8 cellular contexts compared by ENCODE assay signal in the genomic region with DNA sequence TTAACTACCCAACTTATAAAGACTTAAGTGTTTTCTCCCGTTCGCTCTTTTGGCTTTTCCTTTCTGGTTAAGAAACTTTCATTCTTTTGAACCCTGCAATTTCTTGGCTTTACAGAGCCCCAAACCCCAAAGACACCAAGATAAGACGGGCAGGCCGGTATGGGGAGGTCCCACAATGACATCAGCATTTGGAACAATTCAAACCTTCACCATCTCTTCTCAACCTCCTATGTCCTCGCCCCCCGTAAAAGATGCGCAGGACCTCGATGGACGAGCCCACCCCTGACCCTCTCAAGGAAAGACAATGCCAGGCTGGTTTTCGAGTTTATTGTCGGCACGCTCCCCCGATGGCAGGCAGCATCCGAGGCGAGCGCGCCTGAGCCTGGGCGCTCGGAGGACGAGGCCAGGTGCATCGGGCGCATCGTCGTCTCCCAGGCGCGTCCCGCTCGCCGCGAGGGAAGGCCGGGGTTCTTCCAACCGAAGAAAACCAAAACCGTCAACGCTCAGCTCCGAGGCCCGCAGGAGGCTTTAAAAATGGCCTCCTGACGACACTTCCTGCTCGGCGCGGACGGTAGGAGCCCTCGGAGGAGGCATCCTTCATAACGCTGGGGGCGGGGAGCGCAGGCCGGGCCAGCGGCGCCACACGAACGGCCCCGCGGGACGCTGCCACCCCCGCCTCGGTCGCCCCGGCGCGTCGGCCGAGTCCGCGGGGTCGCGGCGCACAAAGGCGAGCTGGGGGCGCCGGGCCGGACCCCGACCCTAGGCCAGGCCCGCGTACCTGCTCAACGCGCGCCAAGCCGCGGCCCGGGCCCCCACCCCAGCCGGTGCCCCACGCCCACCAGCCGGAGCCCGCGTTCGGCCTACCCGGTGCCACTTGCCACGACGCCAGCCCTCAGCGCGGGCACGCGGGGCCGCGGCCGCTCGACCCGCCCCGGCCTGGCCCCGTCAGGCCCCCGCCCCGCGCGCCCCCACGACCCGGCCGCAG. TPM values are rescaled to one million over a fixed set of nuclear protein-coding genes. Genes with fewer than 3 reads are reported as not detected.
DNase-seq lines count a peak whose midpoint lies in the region; ATAC-seq and TF ChIP-seq lines count a peak whose summit lies in the region.

No MANE protein-coding gene starts in this region.

- peak overlapping the region; percentile 82 to 94 (median 90) for H3K4me3 Mint-ChIP-seq in naive thymus-derived CD8-positive, alpha-beta T cell

- H3K27ac Mint-ChIP-seq in naive thymus-derived CD8-positive, alpha-beta T cell = peak overlapping the region; percentile 88 to 96 (median 94)

- H3K27ac ChIP-seq in HEK293 (ENCODE audit: extremely low read depth, low read depth, low read length) (peak overlapping the region; percentile 16; the same call in 1 of the 2 replicates), testis (peak overlapping the region; percentile 83 to 87)

- peaks cover 15 to 49% (median 43%) of the 10 kb centered on the region in 4 donors for H3K4me1 Mint-ChIP-seq in naive thymus-derived CD8-positive, alpha-beta T cell

- no peaks in the 10 kb centered on the region for H3K9me3 ChIP-seq in HEK293 (ENCODE audit: control insufficient read depth, insufficient read depth, low read depth, low read length)
- no peaks in the 10 kb centered on the region for H3K9me3 ChIP-seq in testis

- POLR2A ChIA-PET in HEK293 (lab: Yijun Ruan, JAX) = no interaction called here
- POLR2A ChIA-PET in naive thymus-derived CD8-positive, alpha-beta T cell (lab: Charles Lee) = interaction anchor here (0.8 to 2.7 kb wide), 11 partner anchors 28 to 361 kb away, joined by 3 to 30 read pairs (median 5); partner anchors contain the start of gene WDR1

- DNase-seq in NCI-H146 (lab: John Stamatoyannopoulos, UW) (peak; percentile 72), activated T-cell treated with anti-CD3 and anti-CD28 coated beads for 1 hour (ENCODE audit: low read depth) (peak; percentile 42), epithelial cell of proximal tubule (ENCODE audit: low read depth) (no peak), testis (peak; percentile 66), NCI-H446 (lab: John Stamatoyannopoulos, UW) (no peak)
- DNase-seq in naive thymus-derived CD8-positive, alpha-beta T cell = peak; percentile 29 to 79 (median 58)

- CTCF ChIA-PET in HEK293 (lab: Yijun Ruan, JAX) = no interaction called here

- H3K36me3 Mint-ChIP-seq in naive thymus-derived CD8-positive, alpha-beta T cell = peaks cover 16 to 36% (median 32%) of the 10 kb centered on the region in 3 donors

- no peak for TF ChIP-seq POLR2A in testis (IDR thresholded peaks at IDR 0.05)

- peak; percentile 67 for ATAC-seq in GM18498 (IDR thresholded peaks at IDR 0.05; ENCODE audit: unreplicated experiment)
- ATAC-seq in naive thymus-derived CD8-positive, alpha-beta T cell = peak; percentile 53 to 58

- H3K36me3 ChIP-seq in HEK293 (ENCODE audit: control insufficient read depth in 2 of 2, insufficient read depth in 1 of 2, low read length in 2 of 2) (peaks cover 0 to 40% of the 10 kb centered on the region in 2 experiments; a peak in 1 of 3 replicates), testis (ENCODE audit: low read depth, missing control alignments) (no peaks in the 10 kb centered on the region)

- no peak for TF ChIP-seq CTCF in HEK293 (tag by site-specific recombination; IDR thresholded peaks at IDR 0.05)
- no peak for TF ChIP-seq CTCF in epithelial cell of proximal tubule (conservative IDR thresholded peaks at IDR 0.05; ENCODE audit: low read depth, low read length)
- no peak for TF ChIP-seq CTCF in testis (IDR thresholded peaks at IDR 0.05)

- intact Hi-C loops in testis (cut with DNase I; ENCODE audit: low total_unique reads) = no loop called here

- WGBS in testis, 2 donors = 8 to 31% methylated on average over 12 to 80 of the region's 106 CpGs

- H3K4me1 ChIP-seq in HEK293 (ENCODE audit: control insufficient read depth, insufficient read depth, low read length) (no peaks in the 10 kb centered on the region), testis (peaks cover 6% of the 10 kb centered on the region)

- peak overlapping the region; percentile 54 for H3K4me3 ChIP-seq in HEK293 (ENCODE audit: low read depth, low read length)
- H3K4me3 ChIP-seq in epithelial cell of proximal tubule (ENCODE audit: low read depth, low read length) = peak overlapping the region; percentile 57
- peak overlapping the region; percentile 69 to 77 for H3K4me3 ChIP-seq in testis

- H3K9me3 Mint-ChIP-seq in naive thymus-derived CD8-positive, alpha-beta T cell = peaks cover 0 to 15% (median 7%) of the 10 kb centered on the region in 9 donors

- no peaks in the 10 kb centered on the region for H3K27me3 ChIP-seq in testis

- H3K27me3 Mint-ChIP-seq in naive thymus-derived CD8-positive, alpha-beta T cell = peaks cover 0 to 8% (median 0%) of the 10 kb centered on the region in 5 donors

TF ChIP-seq in HEK293, 187 proteins besides CTCF, POLR2A, EP300 and RAD21:
- 0 out of 2 replicates have a peak, but pooled peaks have one; percentile 50 for TF ChIP-seq YY1 (tag by site-specific recombination; IDR thresholded peaks at IDR 0.05)
- TF ChIP-seq, protein P1, sequence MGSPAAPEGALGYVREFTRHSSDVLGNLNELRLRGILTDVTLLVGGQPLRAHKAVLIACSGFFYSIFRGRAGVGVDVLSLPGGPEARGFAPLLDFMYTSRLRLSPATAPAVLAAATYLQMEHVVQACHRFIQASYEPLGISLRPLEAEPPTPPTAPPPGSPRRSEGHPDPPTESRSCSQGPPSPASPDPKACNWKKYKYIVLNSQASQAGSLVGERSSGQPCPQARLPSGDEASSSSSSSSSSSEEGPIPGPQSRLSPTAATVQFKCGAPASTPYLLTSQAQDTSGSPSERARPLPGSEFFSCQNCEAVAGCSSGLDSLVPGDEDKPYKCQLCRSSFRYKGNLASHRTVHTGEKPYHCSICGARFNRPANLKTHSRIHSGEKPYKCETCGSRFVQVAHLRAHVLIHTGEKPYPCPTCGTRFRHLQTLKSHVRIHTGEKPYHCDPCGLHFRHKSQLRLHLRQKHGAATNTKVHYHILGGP (tag by site-specific recombination; IDR thresholded peaks at IDR 0.05) = no peak
- TF ChIP-seq ZNF544 (tag by site-specific recombination; IDR thresholded peaks at IDR 0.05) = no peak
- TF ChIP-seq SP2 (tag by site-specific recombination; IDR thresholded peaks at IDR 0.05) = 0 out of 2 replicates have a peak, but pooled peaks have one; percentile 6
- TF ChIP-seq OVOL3 (tag by site-specific recombination; IDR thresholded peaks at IDR 0.05) = no peak
- TF ChIP-seq ZNF202 (tag by site-specific recombination; IDR thresholded peaks at IDR 0.05; ENCODE audit: borderline replicate concordance) = peak; percentile 54; the same call in 1 of the 2 replicates

RNA-seq across cellular contexts. Expression of gene ZNF518B, which starts 0.7 kb away (rescaled TPM):
- 12.7 and 18.6 TPM in 2 replicates for total RNA-seq in epithelial cell of proximal tubule
- 10 to 100 TPM; 59.0 to 62.5 TPM for total RNA-seq in naive thymus-derived CD8-positive, alpha-beta T cell
- polyA plus RNA-seq in naive thymus-derived CD8-positive, alpha-beta T cell = 10 to 100 TPM; 12.0 to 19.7 (median 17.9) TPM
- 10 to 100 TPM; 38.1 to 47.1 TPM for total RNA-seq in testis
- 20.9 TPM for polyA plus RNA-seq in testis (ENCODE audit: insufficient read depth, low read depth, low replicate concordance)

Comparison
In these comparisons a context has a peak if more than half of its experiments do, and no peak if none do; other contexts are left out.
1. DNase-seq: peak in NCI-H146 (single experiment), activated T-cell treated with anti-CD3 and anti-CD28 coated beads for 1 hour (single experiment), naive thymus-derived CD8-positive, alpha-beta T cell (10 of 10) and testis (single experiment); none in epithelial cell of proximal tubule (single experiment) and NCI-H446 (0 of 2).
2. Peak in every context shown above with its lines, with median percentiles within 50 percentile points of each other: H3K4me3 ChIP-seq.